ENCODE assay signal across 10 cellular contexts in genomic region chr2:209772316-209772715, GRCh38. TPM values are rescaled to one million over a fixed set of nuclear protein-coding genes. Genes with fewer than 3 reads are reported as not detected.
A peak's percentile ranks its signal among the peaks of the same experiment; 100 is the strongest.
DNase-seq lines count a peak whose midpoint lies in the region; ATAC-seq and TF ChIP-seq lines count a peak whose summit lies in the region.
"Had no signal": no experiment of that assay in that cellular context is flagged by ENCODE, and none has a peak within 500 bp of the region (broad histone marks: within the 10 kb centered on the region; RNA-seq: fewer than 3 reads in every experiment).

No MANE protein-coding gene starts in this region.

- DNase-seq in NCI-H146 treated with DMSO at 0.1 percent for 48 hours (lab: John Stamatoyannopoulos, UW; ENCODE audit: unreplicated experiment): peak; percentile 71
- peak; percentile 62 to 82 for DNase-seq in SJCRH30
- DNase-seq in left kidney (ENCODE audit: low read depth, low spot score): peak; percentile 48
- no peak for DNase-seq in HUDEP-2 (lab: John Stamatoyannopoulos, UW; ENCODE audit: unreplicated experiment in 76 of 76)
- no peak for DNase-seq in RWPE1 (ENCODE audit: low spot score)
- no peak for DNase-seq in naive thymus-derived CD8-positive, alpha-beta T cell
- no peak for DNase-seq in T-helper 2 cell
- DNase-seq: activated CD4-positive, alpha-beta T cell treated with anti-CD3 and anti-CD28 coated beads, Interleukin-2, amount 50 U/mL, for 1 hour had no signal

- no peak for ATAC-seq in naive thymus-derived CD8-positive, alpha-beta T cell

- CTCF ChIA-PET in RWPE1 (lab: Yijun Ruan, JAX): interaction anchor here (0.6 to 0.9 kb wide), 2 partner anchors 16 to 189 kb away, joined by 3 read pairs; no protein-coding TSS in a partner anchor

- no peaks in the 10 kb centered on the region for H3K36me3 Mint-ChIP-seq in naive thymus-derived CD8-positive, alpha-beta T cell

- peaks cover 25 to 55% (median 28%) of the 10 kb centered on the region in 5 donors for H3K27me3 Mint-ChIP-seq in naive thymus-derived CD8-positive, alpha-beta T cell

- POLR2A ChIA-PET in RWPE1 (lab: Yijun Ruan, JAX; ENCODE audit: low non-redundant PET): no interaction called here
- POLR2A ChIA-PET in naive thymus-derived CD8-positive, alpha-beta T cell (lab: Charles Lee): no interaction called here

- no peak overlapping the region for H3K4me3 Mint-ChIP-seq in naive thymus-derived CD8-positive, alpha-beta T cell

- H3K4me3 ChIP-seq in SJCRH30: peak overlapping the region; percentile 81

- H3K27ac Mint-ChIP-seq in naive thymus-derived CD8-positive, alpha-beta T cell: no peak overlapping the region

- no peaks in the 10 kb centered on the region for H3K9me3 ChIP-seq in SJCRH30 (replicated peaks)

- H3K27ac ChIP-seq in C4-2B (peak overlapping the region; percentile 44; the same call in 1 of the 2 replicates), SJCRH30 (peak overlapping the region; percentile 94), RWPE1 (no peak overlapping the region)

- H3K9me3 Mint-ChIP-seq in naive thymus-derived CD8-positive, alpha-beta T cell: peaks cover 0 to 29% (median 0%) of the 10 kb centered on the region in 9 donors

- TF ChIP-seq CTCF in C4-2B (conservative IDR thresholded peaks at IDR 0.05) (no peak), RWPE1 (conservative IDR thresholded peaks at IDR 0.05; ENCODE audit: low read depth) (no peak)

- peaks cover 0 to 4% (median 3%) of the 10 kb centered on the region in 4 donors for H3K4me1 Mint-ChIP-seq in naive thymus-derived CD8-positive, alpha-beta T cell

- peaks cover 15% of the 10 kb centered on the region for H3K4me1 ChIP-seq in SJCRH30

- no peaks in the 10 kb centered on the region for H3K36me3 ChIP-seq in SJCRH30

- H3K27me3 ChIP-seq in SJCRH30: no peaks in the 10 kb centered on the region

RNA-seq across cellular contexts. Expression of gene UNC80, which starts 0.7 kb away (rescaled TPM):
- total RNA-seq in SJCRH30 (2014; rRNA removed; shearing (Covaris generic)): 6.0 and 7.2 TPM in 2 replicates
- total RNA-seq in naive thymus-derived CD8-positive, alpha-beta T cell: not detected
- polyA plus RNA-seq in naive thymus-derived CD8-positive, alpha-beta T cell: not detected
- total RNA-seq: LHCN-M2 had no signal

Comparison
In these comparisons a context has a peak if more than half of its experiments do, and no peak if none do; other contexts are left out.
1. DNase-seq: peak in NCI-H146 treated with DMSO at 0.1 percent for 48 hours (single experiment), SJCRH30 (2 of 2) and left kidney (single experiment); none in HUDEP-2 (0 of 76), RWPE1 (single experiment), naive thymus-derived CD8-positive, alpha-beta T cell (0 of 10) and T-helper 2 cell (0 of 5).